In the genomic region with DNA sequence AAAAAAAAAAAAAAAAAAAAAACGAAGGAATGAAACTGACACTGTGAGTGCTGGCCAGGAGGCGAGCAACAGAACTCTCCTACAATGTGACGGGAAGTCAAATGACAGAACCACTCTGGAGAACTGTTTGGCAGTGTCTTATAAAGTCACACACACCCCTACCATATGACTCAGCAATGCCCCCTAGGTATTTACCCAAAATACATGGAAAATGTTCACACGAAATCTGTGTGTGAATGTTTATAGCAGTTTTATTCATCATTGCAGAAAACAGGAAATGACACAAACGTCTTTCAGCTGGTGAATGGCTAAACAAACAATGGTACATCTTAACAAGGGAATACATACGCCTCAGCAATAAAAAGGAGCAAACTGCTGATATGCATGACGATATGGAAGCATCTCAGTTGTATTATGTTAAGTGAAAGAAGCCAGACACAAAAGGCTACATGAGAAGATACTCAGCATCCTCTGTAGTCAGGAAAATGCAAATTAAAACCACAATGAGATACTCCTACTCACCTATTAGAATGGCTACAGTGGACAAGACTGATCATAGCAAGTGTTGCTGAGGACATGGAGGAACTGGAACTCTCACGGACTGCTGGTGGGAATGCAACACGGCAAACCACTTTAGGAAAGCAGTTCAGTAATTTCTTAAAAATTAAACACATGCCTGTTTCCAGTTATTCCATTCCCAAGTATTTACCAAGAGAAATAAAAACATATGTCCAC, we compare ENCODE assay signal across 18 cellular contexts.
DNase-seq lines count a peak whose midpoint lies in the region; ATAC-seq, FAIRE-seq and TF ChIP-seq lines count a peak whose summit lies in the region.
"Had no signal": no experiment of that assay in that cellular context is flagged by ENCODE, and none has a peak within 500 bp of the region (broad histone marks: within the 10 kb centered on the region; RNA-seq: fewer than 3 reads in every experiment).

No MANE protein-coding gene starts in this region.

- TF ChIP-seq EP300 in A549 (IDR thresholded peaks at IDR 0.05) (no peak), gastroesophageal sphincter (IDR thresholded peaks at IDR 0.05) (no peak)

- 76% methylated on average over 9 of the region's 9 CpGs for WGBS in A549 (ENCODE audit: missing lambda C conversion rate)
- WGBS in gastroesophageal sphincter (ENCODE audit: low coverage in 1 of 2), 2 donors: 68 to 74% methylated on average over 6 to 9 of the region's 9 CpGs
- 67% methylated on average over 9 of the region's 9 CpGs for WGBS in prostate gland

- TF ChIP-seq POLR2A in A549 (IDR thresholded peaks at IDR 0.05; ENCODE audit: low read length) (no peak), gastroesophageal sphincter (IDR thresholded peaks at IDR 0.05) (no peak), prostate gland (IDR thresholded peaks at IDR 0.05) (no peak)

- POLR2A ChIA-PET in A549 (lab: Yijun Ruan, JAX): no interaction called here

- TF ChIP-seq CTCF in A549 (IDR thresholded peaks at IDR 0.05) (no peak), fibroblast of pulmonary artery (IDR thresholded peaks at IDR 0.05; ENCODE audit: low read length, missing control alignments) (no peak), gastroesophageal sphincter (IDR thresholded peaks at IDR 0.05) (no peak), prostate gland (IDR thresholded peaks at IDR 0.05) (no peak)

- H3K9me3 ChIP-seq in A549 (peaks cover 8% of the 10 kb centered on the region; the same call in 2 of the 3 replicates), SK-N-MC (ENCODE audit: low read depth, low read length) (0 out of 2 replicates have a peak, but pooled peaks cover 5% of the 10 kb centered on the region), gastroesophageal sphincter (peaks cover 0 to 7% (median 0%) of the 10 kb centered on the region in 3 donors), prostate gland (no peaks in the 10 kb centered on the region)

- peak; percentile 95 for FAIRE-seq in A549 (lab: Jason Lieb, UNC)
- FAIRE-seq: GM12891 had no signal

- H3K36me3 ChIP-seq in SK-N-MC (ENCODE audit: insufficient read depth, low read length) (peaks cover 4% of the 10 kb centered on the region; the same call in 1 of the 2 replicates), gastroesophageal sphincter (no peaks in the 10 kb centered on the region), prostate gland (no peaks in the 10 kb centered on the region)

- H3K27ac ChIP-seq in A549 (no peak overlapping the region), SK-N-MC (peak overlapping the region; percentile 82), gastroesophageal sphincter (no peak overlapping the region), prostate gland (no peak overlapping the region)
- H3K27ac ChIP-seq: skin epidermis had no signal

- H3K27me3 ChIP-seq in gastroesophageal sphincter (no peaks in the 10 kb centered on the region), prostate gland (replicated peaks; ENCODE audit: insufficient read depth) (no peaks in the 10 kb centered on the region)

- H3K4me2 ChIP-seq in A549: no peak overlapping the region

- ATAC-seq in A549 (no peak), HG03439 (IDR thresholded peaks at IDR 0.05; ENCODE audit: unreplicated experiment) (no peak), gastroesophageal sphincter (no peak)
- ATAC-seq: natural killer cell had no signal

- intact Hi-C loops in prostate gland (cut with DNase I): no loop called here

- DNase-seq in A549 (ENCODE audit: low read depth in 1 of 2, low spot score in 1 of 2): peak in 1 of 2 experiments; percentile 33
- peak; percentile 18 for DNase-seq in HCEC 1CT
- DNase-seq in SK-N-MC (ENCODE audit: low read depth, low spot score): no peak
- DNase-seq in fibroblast of pulmonary artery (ENCODE audit: low read depth): peak; percentile 64
- no peak for DNase-seq in iPS-NIHi11 (ENCODE audit: low spot score)
- no peak for DNase-seq in prostate gland (ENCODE audit: low spot score)
- DNase-seq: activated CD4-positive, CD25-positive, alpha-beta regulatory T cell; activated CD8-positive, alpha-beta memory T cell treated with anti-CD3 and anti-CD28 coated beads for 24 hours; GF-D8; natural killer cell; NCI-H2171 treated with DMSO at 0.1 percent for 48 hours; SHP77; T-helper 2 cell had no signal

- H3K4me3 ChIP-seq in A549: no peak overlapping the region
- H3K4me3 ChIP-seq in SK-N-MC: peak overlapping the region; percentile 0; the same call in 1 of the 2 replicates
- no peak overlapping the region for H3K4me3 ChIP-seq in fibroblast of pulmonary artery (replicated peaks; ENCODE audit: low read depth, low read length)
- no peak overlapping the region for H3K4me3 ChIP-seq in gastroesophageal sphincter
- no peak overlapping the region for H3K4me3 ChIP-seq in prostate gland
- H3K4me3 ChIP-seq: lung, skin epidermis had no signal

- CTCF ChIA-PET in A549 (lab: Yijun Ruan, JAX): interaction anchor here (1.0 to 1.6 kb wide), 2 partner anchors 9 to 18 kb away, joined by 3 to 4 read pairs; no protein-coding TSS in a partner anchor

- no peak for TF ChIP-seq RAD21 in A549 (conservative IDR thresholded peaks at IDR 0.05 in 1 of 2, IDR thresholded peaks at IDR 0.05 in 1 of 2)

- no peak overlapping the region for H3K9ac ChIP-seq in SK-N-MC (ENCODE audit: insufficient read length)

- no peaks in the 10 kb centered on the region for H3K4me1 ChIP-seq in A549
- H3K4me1 ChIP-seq in gastroesophageal sphincter: no peaks in the 10 kb centered on the region
- no peaks in the 10 kb centered on the region for H3K4me1 ChIP-seq in prostate gland (replicated peaks)

TF ChIP-seq in A549, 52 proteins besides CTCF, POLR2A, EP300 and RAD21:
- no peak for TF ChIP-seq SREBF2 (IDR thresholded peaks at IDR 0.05)
- TF ChIP-seq MAFK (IDR thresholded peaks at IDR 0.05; ENCODE audit: partially characterized antibody): peak; percentile 52
- TF ChIP-seq E2F6 (IDR thresholded peaks at IDR 0.05; ENCODE audit: borderline replicate concordance, low read depth): no peak
- no peak for TF ChIP-seq ZFP36 (IDR thresholded peaks at IDR 0.05; ENCODE audit: borderline replicate concordance, partially characterized antibody)
- TF ChIP-seq TP53 (CRISPR knock-in tag; IDR thresholded peaks at IDR 0.05): no peak
- TF ChIP-seq CBX8 (IDR thresholded peaks at IDR 0.05): no peak
- TF ChIP-seq, protein P1, sequence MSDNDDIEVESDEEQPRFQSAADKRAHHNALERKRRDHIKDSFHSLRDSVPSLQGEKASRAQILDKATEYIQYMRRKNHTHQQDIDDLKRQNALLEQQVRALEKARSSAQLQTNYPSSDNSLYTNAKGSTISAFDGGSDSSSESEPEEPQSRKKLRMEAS (IDR thresholded peaks at IDR 0.05): no peak

Comparison
In these comparisons a context has a peak if more than half of its experiments do, and no peak if none do; other contexts are left out.
1. DNase-seq: peak in HCEC 1CT (single experiment) and fibroblast of pulmonary artery (single experiment); none in SK-N-MC (single experiment), iPS-NIHi11 (single experiment) and prostate gland (single experiment).